Comparison of ENCODE assay signal across 8 cellular contexts in the genomic region with DNA sequence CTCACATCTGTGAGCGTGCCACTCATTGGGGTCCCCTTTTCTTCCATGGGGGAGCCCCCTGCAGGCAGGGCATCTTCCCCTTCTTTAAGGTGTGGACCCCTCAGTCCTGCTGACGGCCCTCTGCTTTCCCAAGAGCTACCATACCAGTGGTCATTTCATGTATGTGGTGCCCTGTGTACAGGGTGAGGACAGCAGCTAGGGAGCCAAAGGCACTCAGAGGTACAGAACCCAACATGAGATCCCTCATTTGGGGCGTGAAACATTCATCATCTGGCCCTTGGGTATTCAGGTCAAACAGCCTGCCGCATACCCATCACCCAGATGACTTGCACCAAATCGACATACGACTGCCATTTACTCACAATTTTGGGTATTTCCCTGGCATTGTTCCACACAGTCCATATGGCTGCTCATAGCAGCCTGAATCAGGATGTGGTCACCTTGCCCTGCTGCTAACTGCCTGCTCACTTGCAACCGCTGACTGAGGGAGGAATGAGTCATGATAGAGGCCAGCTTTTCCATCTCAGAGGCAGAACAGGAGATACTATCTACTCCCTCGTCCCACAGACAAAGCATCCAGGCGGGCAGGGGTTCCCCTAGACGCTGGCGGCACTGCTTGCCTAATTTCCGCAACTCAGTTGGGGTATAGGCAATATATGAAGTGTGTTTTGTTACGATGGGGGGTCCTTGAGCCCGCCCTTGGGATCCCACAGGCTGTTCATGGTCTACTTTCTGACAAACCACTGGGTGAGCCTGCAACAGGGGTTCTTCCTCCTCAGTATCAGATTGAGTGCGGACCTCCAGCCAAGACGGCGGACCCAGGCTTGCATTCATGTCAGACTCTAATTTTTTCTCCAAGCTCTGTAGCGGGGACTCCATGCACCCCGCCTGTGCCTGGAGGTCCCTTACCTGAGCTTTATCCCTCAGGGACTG.
A peak's percentile ranks its signal among the peaks of the same experiment; 100 is the strongest.
DNase-seq lines count a peak whose midpoint lies in the region; ATAC-seq, FAIRE-seq and TF ChIP-seq lines count a peak whose summit lies in the region.

No MANE protein-coding gene starts in this region.

- CTCF ChIA-PET in A549 (lab: Yijun Ruan, JAX): interaction anchor here (0.9 to 1.4 kb wide), 2 partner anchors 10 to 17 kb away, joined by 3 read pairs; no protein-coding TSS in a partner anchor

- no peaks in the 10 kb centered on the region for H3K4me1 ChIP-seq in A549
- H3K4me1 ChIP-seq in upper lobe of left lung: no peaks in the 10 kb centered on the region
- H3K4me1 ChIP-seq in adrenal gland (replicated peaks in 1 of 2): no peaks in the 10 kb centered on the region

- TF ChIP-seq RAD21 in A549 (conservative IDR thresholded peaks at IDR 0.05 in 1 of 2, IDR thresholded peaks at IDR 0.05 in 1 of 2): no peak

- in situ Hi-C loops in SK-MEL-5 (cut with HindIII; ENCODE audit: low pct_unique_long_range_greater_than_20kb, low sequenced_read_pairs): no loop called here

- H3K27me3 ChIP-seq in kidney epithelial cell (ENCODE audit: control insufficient read depth, insufficient read depth, low read length): no peaks in the 10 kb centered on the region
- H3K27me3 ChIP-seq in upper lobe of left lung: no peaks in the 10 kb centered on the region
- no peaks in the 10 kb centered on the region for H3K27me3 ChIP-seq in adrenal gland

- no peak for TF ChIP-seq POLR2A in A549 (IDR thresholded peaks at IDR 0.05; ENCODE audit: low read length)
- TF ChIP-seq POLR2A in upper lobe of left lung (IDR thresholded peaks at IDR 0.05): no peak
- no peak for TF ChIP-seq POLR2A in adrenal gland (IDR thresholded peaks at IDR 0.05)

- H3K9me3 ChIP-seq in A549 (no peaks in the 10 kb centered on the region), upper lobe of left lung (no peaks in the 10 kb centered on the region), adrenal gland (replicated peaks in 1 of 3) (no peaks in the 10 kb centered on the region)

- H3K4me3 ChIP-seq in A549: no peak overlapping the region
- no peak overlapping the region for H3K4me3 ChIP-seq in kidney epithelial cell (ENCODE audit: low read depth, low read length)
- H3K4me3 ChIP-seq in upper lobe of left lung: no peak overlapping the region
- no peak overlapping the region for H3K4me3 ChIP-seq in adrenal gland

- no peak overlapping the region for H3K27ac ChIP-seq in A549
- H3K27ac ChIP-seq in upper lobe of left lung: no peak overlapping the region
- H3K27ac ChIP-seq in adrenal gland: no peak overlapping the region

- TF ChIP-seq EP300 in A549 (IDR thresholded peaks at IDR 0.05): no peak
- TF ChIP-seq EP300 in upper lobe of left lung (IDR thresholded peaks at IDR 0.05): no peak

- POLR2A ChIA-PET in A549 (lab: Yijun Ruan, JAX): no interaction called here

- H3K36me3 ChIP-seq in kidney epithelial cell (ENCODE audit: control insufficient read depth, insufficient read depth, low read length): no peaks in the 10 kb centered on the region
- no peaks in the 10 kb centered on the region for H3K36me3 ChIP-seq in upper lobe of left lung
- H3K36me3 ChIP-seq in adrenal gland (replicated peaks in 1 of 2): no peaks in the 10 kb centered on the region

- ATAC-seq in A549 (peak; percentile 82), GM18858 (IDR thresholded peaks at IDR 0.05; ENCODE audit: unreplicated experiment) (peak; percentile 86), HG03108 (IDR thresholded peaks at IDR 0.05; ENCODE audit: unreplicated experiment) (peak; percentile 85), upper lobe of left lung (ENCODE audit: low FRiP score in 2 of 2) (no peak)

- 31% methylated on average over 16 of the region's 19 CpGs for WGBS in A549 (ENCODE audit: missing lambda C conversion rate)
- WGBS in upper lobe of left lung, 2 donors: 92 to 94% methylated on average over 15 to 19 of the region's 19 CpGs
- 83 to 89% (median 89%) methylated on average over 7 to 19 of the region's 19 CpGs for WGBS in adrenal gland, 4 donors

- intact Hi-C loops in adrenal gland (cut with DNase I): no loop called here

- TF ChIP-seq CTCF in A549 (IDR thresholded peaks at IDR 0.05): no peak
- TF ChIP-seq CTCF in kidney epithelial cell (IDR thresholded peaks at IDR 0.05; ENCODE audit: insufficient read depth, low read length, poor library complexity, severe bottlenecking): no peak
- no peak for TF ChIP-seq CTCF in upper lobe of left lung (IDR thresholded peaks at IDR 0.05)
- TF ChIP-seq CTCF in adrenal gland (IDR thresholded peaks at IDR 0.05): no peak

- no peak overlapping the region for H3K4me2 ChIP-seq in A549

- peak in 1 of 2 experiments; percentile 19 for DNase-seq in A549 (ENCODE audit: low read depth in 1 of 2, low spot score in 1 of 2)
- peak; percentile 24 for DNase-seq in SK-MEL-5 (ENCODE audit: low read depth, low spot score)
- DNase-seq in kidney epithelial cell (ENCODE audit: low read depth): peak; percentile 87
- no peak for DNase-seq in SHP77 treated with DMSO at 0.1 percent for 48 hours (lab: John Stamatoyannopoulos, UW)
- no peak for DNase-seq in upper lobe of left lung
- DNase-seq in adrenal gland: no peak

- FAIRE-seq in A549 (lab: Jason Lieb, UNC): no peak

TF ChIP-seq in A549, 52 proteins besides CTCF, POLR2A, EP300 and RAD21:
- TF ChIP-seq, protein P1, sequence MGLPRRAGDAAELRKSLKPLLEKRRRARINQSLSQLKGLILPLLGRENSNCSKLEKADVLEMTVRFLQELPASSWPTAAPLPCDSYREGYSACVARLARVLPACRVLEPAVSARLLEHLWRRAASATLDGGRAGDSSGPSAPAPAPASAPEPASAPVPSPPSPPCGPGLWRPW (IDR thresholded peaks at IDR 0.05): no peak
- TF ChIP-seq MAFK (IDR thresholded peaks at IDR 0.05; ENCODE audit: partially characterized antibody) (no peak), KDM5A (IDR thresholded peaks at IDR 0.05) (no peak), HOXB5 (CRISPR knock-in tag; IDR thresholded peaks at IDR 0.05) (no peak), MAZ (IDR thresholded peaks at IDR 0.05; ENCODE audit: borderline replicate concordance, low read depth, low read length) (no peak), TP53 (CRISPR knock-in tag; IDR thresholded peaks at IDR 0.05) (no peak), CBX2 (IDR thresholded peaks at IDR 0.05; ENCODE audit: borderline replicate concordance, low read depth) (no peak), ZC3H11A (IDR thresholded peaks at IDR 0.05) (no peak), NFE2L2 (conservative IDR thresholded peaks at IDR 0.05; ENCODE audit: low read length) (no peak), RFX5 (IDR thresholded peaks at IDR 0.05) (no peak), HOXA7 (CRISPR knock-in tag; IDR thresholded peaks at IDR 0.05) (no peak), ZSCAN20 (CRISPR knock-in tag; IDR thresholded peaks at IDR 0.05) (no peak), MYC (IDR thresholded peaks at IDR 0.05; ENCODE audit: borderline replicate concordance, low read length) (no peak), PHF8 (IDR thresholded peaks at IDR 0.05; ENCODE audit: borderline replicate concordance, low read depth) (no peak), JUNB (IDR thresholded peaks at IDR 0.05) (no peak), SMC3 (IDR thresholded peaks at IDR 0.05) (no peak)
- TF ChIP-seq, protein P2, sequence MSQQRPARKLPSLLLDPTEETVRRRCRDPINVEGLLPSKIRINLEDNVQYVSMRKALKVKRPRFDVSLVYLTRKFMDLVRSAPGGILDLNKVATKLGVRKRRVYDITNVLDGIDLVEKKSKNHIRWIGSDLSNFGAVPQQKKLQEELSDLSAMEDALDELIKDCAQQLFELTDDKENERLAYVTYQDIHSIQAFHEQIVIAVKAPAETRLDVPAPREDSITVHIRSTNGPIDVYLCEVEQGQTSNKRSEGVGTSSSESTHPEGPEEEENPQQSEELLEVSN (IDR thresholded peaks at IDR 0.05; ENCODE audit: borderline replicate concordance, low read depth): no peak
- TF ChIP-seq, protein P3, sequence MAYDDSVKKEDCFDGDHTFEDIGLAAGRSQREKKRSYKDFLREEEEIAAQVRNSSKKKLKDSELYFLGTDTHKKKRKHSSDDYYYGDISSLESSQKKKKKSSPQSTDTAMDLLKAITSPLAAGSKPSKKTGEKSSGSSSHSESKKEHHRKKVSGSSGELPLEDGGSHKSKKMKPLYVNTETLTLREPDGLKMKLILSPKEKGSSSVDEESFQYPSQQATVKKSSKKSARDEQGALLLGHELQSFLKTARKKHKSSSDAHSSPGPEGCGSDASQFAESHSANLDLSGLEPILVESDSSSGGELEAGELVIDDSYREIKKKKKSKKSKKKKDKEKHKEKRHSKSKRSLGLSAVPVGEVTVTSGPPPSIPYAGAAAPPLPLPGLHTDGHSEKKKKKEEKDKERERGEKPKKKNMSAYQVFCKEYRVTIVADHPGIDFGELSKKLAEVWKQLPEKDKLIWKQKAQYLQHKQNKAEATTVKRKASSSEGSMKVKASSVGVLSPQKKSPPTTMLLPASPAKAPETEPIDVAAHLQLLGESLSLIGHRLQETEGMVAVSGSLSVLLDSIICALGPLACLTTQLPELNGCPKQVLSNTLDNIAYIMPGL (CRISPR knock-in tag; IDR thresholded peaks at IDR 0.05; ENCODE audit: borderline replicate concordance): no peak
TF ChIP-seq in A549: peak in this region for 0.

Comparison
In these comparisons a context has a peak if more than half of its experiments do, and no peak if none do; other contexts are left out.
1. ATAC-seq: peak in A549 (2 of 2), GM18858 (single experiment) and HG03108 (single experiment); none in upper lobe of left lung (0 of 2).
2. DNase-seq: peak in SK-MEL-5 (single experiment) and kidney epithelial cell (single experiment); none in SHP77 treated with DMSO at 0.1 percent for 48 hours (single experiment), upper lobe of left lung (0 of 2) and adrenal gland (0 of 7).